ENCODE assay signal across 14 cellular contexts in genomic region chr13:113838711-113839201, GRCh38. TPM values are rescaled to one million over a fixed set of nuclear protein-coding genes. Genes with fewer than 3 reads are reported as not detected.
DNase-seq lines count a peak whose midpoint lies in the region; ATAC-seq and TF ChIP-seq lines count a peak whose summit lies in the region.
"Had no signal": no experiment of that assay in that cellular context is flagged by ENCODE, and none has a peak within 500 bp of the region (broad histone marks: within the 10 kb centered on the region; RNA-seq: fewer than 3 reads in every experiment).

No MANE protein-coding gene starts in this region.

- peak overlapping the region; percentile 72 for H3K27ac ChIP-seq in substantia nigra (ENCODE audit: low read depth, low read length, poor library complexity, severe bottlenecking)
- peak overlapping the region in 1 of 5 donors; percentile 91 for H3K27ac ChIP-seq in adrenal gland

- peaks cover 23% of the 10 kb centered on the region; the same call in 1 of the 2 replicates for H3K36me3 Mint-ChIP-seq in HFFc6 (ENCODE audit: low read depth)

- WGBS in adrenal gland, 4 donors, result 40 to 75% (median 61%) methylated on average over 3 to 8 of the region's 8 CpGs

- peak overlapping the region; percentile 52 for H3K27ac Mint-ChIP-seq in HFFc6

- H3K4me3 ChIP-seq in cardiac fibroblast (replicated peaks in 1 of 2; ENCODE audit: low read depth in 2 of 2, low read length in 2 of 2) (peak overlapping the region; percentile 42 to 54), adrenal gland (peak overlapping the region in 1 of 4 donors; percentile 26)

- no peak for TF ChIP-seq CTCF in HFFc6 (IDR thresholded peaks at IDR 0.05)
- no peak for TF ChIP-seq CTCF in cardiac fibroblast (IDR thresholded peaks at IDR 0.05; ENCODE audit: low read depth, low read length)
- TF ChIP-seq CTCF in adrenal gland (IDR thresholded peaks at IDR 0.05), result no peak

- H3K4me1 Mint-ChIP-seq in HFFc6 (ENCODE audit: low read depth), result peaks cover 40% of the 10 kb centered on the region

- H3K9me3 ChIP-seq in adrenal gland (replicated peaks in 1 of 3), result no peaks in the 10 kb centered on the region

- TF ChIP-seq POLR2A in adrenal gland (IDR thresholded peaks at IDR 0.05), result no peak

- ATAC-seq in left lobe of liver, result peak; percentile 41

- DNase-seq in HFFc6 (no peak), cardiac fibroblast (ENCODE audit: low read depth in 2 of 2) (no peak), left lobe of liver (ENCODE audit: low spot score) (peak; percentile 60), substantia nigra (lab: John Stamatoyannopoulos, UW) (no peak), iPS-NIHi7 (ENCODE audit: extremely low spot score) (no peak), adrenal gland (no peak), DMS79 (lab: John Stamatoyannopoulos, UW) (no peak)
- no peak for DNase-seq in activated CD8-positive, alpha-beta memory T cell treated with anti-CD3 and anti-CD28 coated beads for 24 hours
- DNase-seq: activated CD4-positive, alpha-beta T cell treated with anti-CD3 and anti-CD28 coated beads for 48 hours; activated naive CD4-positive, alpha-beta T cell treated with Interleukin-2 at 50 U/mL for 16 hours; effector CD4-positive, alpha-beta T cell; NCI-H1092; NCI-H82; stimulated activated CD4-positive, alpha-beta T cell treated with anti-CD3 and anti-CD28 coated beads, Interleukin-2, amount 100 ng/mL, for 48 hours had no signal

- no peaks in the 10 kb centered on the region for H3K27me3 ChIP-seq in adrenal gland

- peaks cover 22% of the 10 kb centered on the region in 2 donors for H3K4me1 ChIP-seq in adrenal gland (replicated peaks in 1 of 2)

- H3K27me3 Mint-ChIP-seq in HFFc6 (ENCODE audit: insufficient read depth), result peaks cover 29% of the 10 kb centered on the region

- H3K9me3 Mint-ChIP-seq in HFFc6, result no peaks in the 10 kb centered on the region

- peak overlapping the region; percentile 53 for H3K4me3 Mint-ChIP-seq in HFFc6

- intact Hi-C loops in adrenal gland (cut with DNase I), result no loop called here

- H3K36me3 ChIP-seq in adrenal gland (replicated peaks in 1 of 2), result peaks cover 0 to 3% of the 10 kb centered on the region in 2 donors

RNA-seq across cellular contexts. Expression of gene GAS6, which starts 25.1 kb away (rescaled TPM):
- 100 to 1,000 TPM; 669 to 813 (median 715) TPM for total RNA-seq in HFFc6 (2021; fragmentation: NEBNext Ultra II Directional; extraction: Animal tissue kit (Norgen Biotek cat#: 25700))
- total RNA-seq in left lobe of liver, result 36.5 TPM
- total RNA-seq in adrenal gland, result 100 to 1,000 TPM in 2 of 8 donors, 10 to 100 TPM in 6; 33.6 to 109 (median 82.9) TPM
- 10 to 100 TPM in 2 of 3 donors, 1 to 10 TPM in 1; 7.1 to 90.5 (median 90.4) TPM for polyA plus RNA-seq in adrenal gland

Comparison
In these comparisons a context has a peak if more than half of its experiments do, and no peak if none do; other contexts are left out.
1. RNA of gene GAS6, which starts 25.1 kb away (total RNA-seq): 669 to 813 TPM in HFFc6; 33.6 to 109 TPM in adrenal gland and 36.5 TPM in left lobe of liver (single experiment); every median in the first group is over 4 times any median in the second.